In the genomic region with DNA sequence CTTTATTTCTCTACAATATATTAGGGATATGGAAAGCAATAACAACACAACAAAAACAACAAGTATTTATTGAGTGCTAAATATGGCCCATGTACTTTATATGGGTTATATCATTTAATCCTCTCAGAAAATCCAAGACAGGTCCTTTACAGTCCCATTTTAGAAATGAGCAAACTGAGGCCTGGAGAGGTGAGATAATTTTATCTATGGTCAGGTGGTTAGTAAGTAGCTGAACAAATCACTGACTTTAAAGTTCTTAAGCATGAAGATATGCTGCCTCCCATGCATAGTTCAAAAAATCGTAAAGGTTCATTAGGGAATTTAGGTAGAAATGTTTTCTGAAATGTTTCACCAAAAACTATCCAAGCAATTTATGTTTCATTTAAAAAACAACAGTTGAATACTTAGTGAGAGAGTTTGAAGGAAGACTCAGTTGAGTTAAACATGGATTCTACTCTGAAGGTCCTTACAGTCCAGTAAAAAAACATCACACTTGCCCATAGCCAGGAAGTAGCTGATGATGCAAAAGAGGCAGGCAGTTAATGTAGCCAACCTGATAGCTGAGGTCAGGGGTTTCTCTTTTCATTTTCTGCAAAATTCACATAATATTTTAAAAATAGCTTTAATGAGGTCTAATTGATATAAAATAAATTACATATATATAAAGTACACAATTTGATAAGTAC, we compare ENCODE assay signal across 1 cellular context.
TF ChIP-seq lines count a peak whose summit lies in the region.

No MANE protein-coding gene starts in this region.

TF ChIP-seq in GM23338, 12 proteins besides CTCF, POLR2A, EP300 and RAD21:
- TF ChIP-seq POLR2AphosphoS5 (IDR thresholded peaks at IDR 0.05; ENCODE audit: low read depth) (no peak), NANOG (IDR thresholded peaks at IDR 0.05; ENCODE audit: borderline replicate concordance) (no peak), ZNF331 (CRISPR knock-in tag; IDR thresholded peaks at IDR 0.05; ENCODE audit: low read depth) (no peak), REST (IDR thresholded peaks at IDR 0.05; ENCODE audit: unreplicated experiment) (no peak), STAT1 (IDR thresholded peaks at IDR 0.05; ENCODE audit: unreplicated experiment) (no peak)
